In genomic region chr2:106307860-106308259, GRCh38 we compare ENCODE assay signal across 25 cellular contexts.
A peak's percentile ranks its signal among the peaks of the same experiment; 100 is the strongest.
DNase-seq lines count a peak whose midpoint lies in the region; ATAC-seq and TF ChIP-seq lines count a peak whose summit lies in the region.
"Had no signal": no experiment of that assay in that cellular context is flagged by ENCODE, and none has a peak within 500 bp of the region (broad histone marks: within the 10 kb centered on the region; RNA-seq: fewer than 3 reads in every experiment).

No MANE protein-coding gene starts in this region.

- no peaks in the 10 kb centered on the region for H3K27me3 ChIP-seq in testis
- H3K27me3 ChIP-seq: thyroid gland had no signal

- no peaks in the 10 kb centered on the region for H3K36me3 ChIP-seq in testis (ENCODE audit: low read depth, missing control alignments)
- H3K36me3 ChIP-seq: left ventricle myocardium inferior, thyroid gland had no signal

- peaks cover 2% of the 10 kb centered on the region for H3K9me3 Mint-ChIP-seq in memory B cell
- no peaks in the 10 kb centered on the region for H3K9me3 Mint-ChIP-seq in stimulated activated naive CD8-positive, alpha-beta T cell treated with anti-CD3 and anti-CD28 coated beads, Interleukin-15, amount 100 ng/mL, for 72 hours
- H3K9me3 Mint-ChIP-seq: activated CD4-positive, alpha-beta memory T cell treated with anti-CD3 and anti-CD28 coated beads, Interleukin-2, amount 10 ng/mL, durations not matched to agents 7 days and 5 days; activated naive CD4-positive, alpha-beta T cell treated with anti-CD3 and anti-CD28 coated beads, Interleukin-2, amount 50 U/mL, for 72 hours; CD8-positive, alpha-beta T cell; natural killer cell; stimulated activated naive CD8-positive, alpha-beta T cell treated with anti-CD3 and anti-CD28 coated beads, Interleukin-15, Interleukin-2, amounts not matched to agents 100 ng/mL and 50 ng/mL, for 24 hours had no signal

- TF ChIP-seq CTCF in testis (IDR thresholded peaks at IDR 0.05) = no peak

- H3K36me3 Mint-ChIP-seq in memory B cell = no peaks in the 10 kb centered on the region
- H3K36me3 Mint-ChIP-seq: activated naive CD4-positive, alpha-beta T cell treated with anti-CD3 and anti-CD28 coated beads, Interleukin-2, amount 50 U/mL, for 72 hours; CD8-positive, alpha-beta T cell; natural killer cell had no signal

- no peak overlapping the region for H3K4me3 Mint-ChIP-seq in memory B cell
- no peak overlapping the region for H3K4me3 Mint-ChIP-seq in stimulated activated naive CD8-positive, alpha-beta T cell treated with anti-CD3 and anti-CD28 coated beads, Interleukin-15, amount 100 ng/mL, for 72 hours
- H3K4me3 Mint-ChIP-seq: activated CD4-positive, alpha-beta memory T cell treated with anti-CD3 and anti-CD28 coated beads, Interleukin-2, amount 10 ng/mL, durations not matched to agents 7 days and 5 days; B cell; CD8-positive, alpha-beta T cell; H9; natural killer cell; stimulated activated naive CD8-positive, alpha-beta T cell treated with anti-CD3 and anti-CD28 coated beads, Interleukin-15, Interleukin-2, amounts not matched to agents 100 ng/mL and 50 ng/mL, for 24 hours had no signal

- WGBS in testis, 2 donors = 81 to 85% methylated on average over 1 of the region's 1 CpG

- no peak overlapping the region for H3K4me3 ChIP-seq in testis
- H3K4me3 ChIP-seq: K562, left ventricle myocardium inferior, thyroid gland had no signal

- no peaks in the 10 kb centered on the region for H3K27me3 Mint-ChIP-seq in memory B cell
- H3K27me3 Mint-ChIP-seq in stimulated activated naive CD8-positive, alpha-beta T cell treated with anti-CD3 and anti-CD28 coated beads, Interleukin-15, amount 100 ng/mL, for 72 hours = no peaks in the 10 kb centered on the region
- H3K27me3 Mint-ChIP-seq: B cell; stimulated activated naive CD8-positive, alpha-beta T cell treated with anti-CD3 and anti-CD28 coated beads, Interleukin-15, Interleukin-2, amounts not matched to agents 100 ng/mL and 50 ng/mL, for 24 hours had no signal

- no peaks in the 10 kb centered on the region for H3K4me1 ChIP-seq in testis
- H3K4me1 ChIP-seq: left ventricle myocardium inferior, thyroid gland had no signal

- ATAC-seq in GM18505 (IDR thresholded peaks at IDR 0.05; ENCODE audit: unreplicated experiment) (peak; percentile 84), GM18870 (IDR thresholded peaks at IDR 0.05; ENCODE audit: unreplicated experiment) (peak; percentile 83), HG03103 (IDR thresholded peaks at IDR 0.05; ENCODE audit: low read depth, unreplicated experiment) (peak; percentile 73), memory B cell (ENCODE audit: low read depth) (peak; percentile 74), HG03460 (IDR thresholded peaks at IDR 0.05; ENCODE audit: unreplicated experiment) (no peak)
- ATAC-seq in stimulated activated naive CD8-positive, alpha-beta T cell treated with anti-CD3 and anti-CD28 coated beads, Interleukin-15, amount 100 ng/mL, for 72 hours = no peak
- ATAC-seq: activated naive CD4-positive, alpha-beta T cell treated with anti-CD3 and anti-CD28 coated beads, Interleukin-2, amount 50 U/mL, for 72 hours; CD8-positive, alpha-beta T cell; K562; natural killer cell had no signal

- no peak overlapping the region for H3K27ac Mint-ChIP-seq in memory B cell
- no peak overlapping the region for H3K27ac Mint-ChIP-seq in stimulated activated naive CD8-positive, alpha-beta T cell treated with anti-CD3 and anti-CD28 coated beads, Interleukin-15, amount 100 ng/mL, for 72 hours
- H3K27ac Mint-ChIP-seq: activated CD4-positive, alpha-beta memory T cell treated with anti-CD3 and anti-CD28 coated beads, Interleukin-2, amount 10 ng/mL, durations not matched to agents 7 days and 5 days; activated naive CD4-positive, alpha-beta T cell treated with anti-CD3 and anti-CD28 coated beads, Interleukin-2, amount 50 U/mL, for 72 hours; B cell; CD8-positive, alpha-beta T cell; H9; natural killer cell; stimulated activated naive CD8-positive, alpha-beta T cell treated with anti-CD3 and anti-CD28 coated beads, Interleukin-15, Interleukin-2, amounts not matched to agents 100 ng/mL and 50 ng/mL, for 24 hours had no signal

- TF ChIP-seq POLR2A in GM18505 (IDR thresholded peaks at IDR 0.05; ENCODE audit: borderline replicate concordance, extremely low read depth, insufficient read depth, insufficient read length) = no peak
- no peak for TF ChIP-seq POLR2A in testis (IDR thresholded peaks at IDR 0.05)

- intact Hi-C loops in testis (cut with DNase I; ENCODE audit: low total_unique reads) = no loop called here

- H3K27ac ChIP-seq in testis = no peak overlapping the region
- H3K27ac ChIP-seq: epithelial cell of prostate, left ventricle myocardium inferior, thyroid gland had no signal

- no peaks in the 10 kb centered on the region for H3K9me3 ChIP-seq in testis
- H3K9me3 ChIP-seq: left ventricle myocardium inferior, thyroid gland had no signal

- no peaks in the 10 kb centered on the region for H3K4me1 Mint-ChIP-seq in memory B cell
- no peaks in the 10 kb centered on the region for H3K4me1 Mint-ChIP-seq in stimulated activated naive CD8-positive, alpha-beta T cell treated with anti-CD3 and anti-CD28 coated beads, Interleukin-15, amount 100 ng/mL, for 72 hours
- H3K4me1 Mint-ChIP-seq: natural killer cell had no signal

- DNase-seq in memory B cell (ENCODE audit: low spot score in 2 of 2) (no peak), testis (no peak)
- no peak for DNase-seq in stimulated activated naive CD8-positive, alpha-beta T cell treated with anti-CD3 and anti-CD28 coated beads, Interleukin-15, amount 100 ng/mL, for 72 hours
- DNase-seq: activated CD4-positive, alpha-beta memory T cell treated with anti-CD3 and anti-CD28 coated beads, Interleukin-2, amount 10 ng/mL, durations not matched to agents 7 days and 5 days; activated CD4-positive, CD25-positive, alpha-beta regulatory T cell treated with anti-CD3 and anti-CD28 coated beads, Interleukin-2, amount 50 U/mL, for 72 hours; CD8-positive, alpha-beta T cell; H9; left ventricle myocardium inferior; natural killer cell; NCI-H2081; NCI-H2227 treated with DMSO at 0.1 percent for 48 hours; NCI-H748 treated with DMSO at 0.1 percent for 48 hours; occipital lobe; RPMI8226; T-helper 1 cell; thyroid gland had no signal

Comparison
In these comparisons a context has a peak if more than half of its experiments do, and no peak if none do; other contexts are left out.
1. ATAC-seq: peak in GM18505 (single experiment), GM18870 (single experiment), HG03103 (single experiment) and memory B cell (single experiment); none in HG03460 (single experiment) and stimulated activated naive CD8-positive, alpha-beta T cell treated with anti-CD3 and anti-CD28 coated beads, Interleukin-15, amount 100 ng/mL, for 72 hours (single experiment).